22 cellular contexts compared by ENCODE assay signal in the genomic region with DNA sequence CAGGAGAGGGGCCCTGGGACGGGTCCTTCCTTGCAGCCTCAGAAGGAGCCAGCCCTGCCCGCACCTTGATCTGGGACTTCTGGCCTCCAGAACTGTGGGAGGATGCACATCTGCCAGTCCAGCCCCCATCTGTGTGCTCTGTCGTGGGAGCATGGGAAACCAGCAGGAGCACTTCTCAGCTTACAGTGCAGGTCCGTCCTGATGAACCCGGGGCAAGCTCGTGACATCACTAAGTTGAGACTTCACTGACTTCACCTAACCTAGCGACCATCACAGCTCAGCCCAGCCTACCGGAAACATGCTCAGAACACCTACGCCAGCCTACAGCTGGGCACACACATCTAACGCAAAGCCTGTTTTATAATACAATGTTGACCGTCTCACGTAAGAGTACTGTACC.
"Had no signal": no experiment of that assay in that cellular context is flagged by ENCODE, and none has a peak within 500 bp of the region (broad histone marks: within the 10 kb centered on the region; RNA-seq: fewer than 3 reads in every experiment).

No MANE protein-coding gene starts in this region.

- H3K36me3 Mint-ChIP-seq: activated naive CD8-positive, alpha-beta T cell treated with anti-CD3 and anti-CD28 coated beads for 36 hours had no signal

- H3K27me3 ChIP-seq: thyroid gland, upper lobe of right lung had no signal

- H3K27ac Mint-ChIP-seq: activated B cell treated with CpG ODN at 0.5 μM for 24 hours; activated CD4-positive, alpha-beta T cell treated with anti-CD3 and anti-CD28 coated beads for 36 hours; activated naive CD8-positive, alpha-beta T cell treated with anti-CD3 and anti-CD28 coated beads for 36 hours; activated T-helper 2 cell treated with anti-CD3 and anti-CD28 coated beads, Interferon-gamma antibody, Interleukin-2, Interleukin-4, amounts not matched to agents 10 μg/mL and 5 μg/mL and 100 μg/mL, durations not matched to agents 14 hours and 24 hours and 36 hours; progenitor cell of endocrine pancreas; stimulated activated naive CD8-positive, alpha-beta T cell treated with anti-CD3 and anti-CD28 coated beads, Interleukin-15, Interleukin-2, amounts not matched to agents 100 ng/mL and 50 ng/mL, for 24 hours had no signal

- H3K4me1 ChIP-seq: upper lobe of right lung had no signal

- DNase-seq: activated B cell treated with CpG ODN at 0.5 μM for 24 hours; activated CD4-positive, alpha-beta T cell treated with anti-CD3 and anti-CD28 coated beads for 36 hours; activated CD4-positive, alpha-beta T cell treated with anti-CD3 and anti-CD28 coated beads, Interleukin-2, amount 50 U/mL, for 4 hours; activated CD8-positive, alpha-beta memory T cell treated with anti-CD3 and anti-CD28 coated beads, Interleukin-2, amount 50 U/mL, for 48 hours; activated naive CD4-positive, alpha-beta T cell treated with Interleukin-2 at 50 U/mL for 16 hours; activated naive CD8-positive, alpha-beta T cell treated with anti-CD3 and anti-CD28 coated beads for 36 hours; activated T-cell treated with anti-CD3 and anti-CD28 coated beads, Interleukin-2, amount 50 U/mL, for 4 hours; kidney; lower lobe of right lung; mesendoderm; mucosa of descending colon; stimulated activated CD4-positive, alpha-beta T cell treated with anti-CD3 and anti-CD28 coated beads, Interleukin-4, amount 100 ng/mL, for 4 hours; substantia nigra; T-helper 9 cell; upper lobe of right lung had no signal

- H3K36me3 ChIP-seq: lower lobe of right lung, thyroid gland, upper lobe of right lung had no signal

- H3K27me3 Mint-ChIP-seq: activated CD4-positive, alpha-beta T cell treated with anti-CD3 and anti-CD28 coated beads for 36 hours; activated naive CD8-positive, alpha-beta T cell treated with anti-CD3 and anti-CD28 coated beads for 36 hours; stimulated activated naive CD8-positive, alpha-beta T cell treated with anti-CD3 and anti-CD28 coated beads, Interleukin-15, Interleukin-2, amounts not matched to agents 100 ng/mL and 50 ng/mL, for 24 hours had no signal

- H3K9me3 Mint-ChIP-seq: activated B cell treated with CpG ODN at 0.5 μM for 24 hours; activated naive CD8-positive, alpha-beta T cell treated with anti-CD3 and anti-CD28 coated beads for 36 hours; activated T-cell treated with anti-CD3 and anti-CD28 coated beads, Interleukin-2, amount 50 U/mL, for 4 hours; activated T-helper 2 cell treated with anti-CD3 and anti-CD28 coated beads, Interferon-gamma antibody, Interleukin-2, Interleukin-4, amounts not matched to agents 10 μg/mL and 5 μg/mL and 100 μg/mL, durations not matched to agents 14 hours and 24 hours and 36 hours; stimulated activated naive CD8-positive, alpha-beta T cell treated with anti-CD3 and anti-CD28 coated beads, Interleukin-15, Interleukin-2, amounts not matched to agents 100 ng/mL and 50 ng/mL, for 24 hours had no signal

- H3K4me3 Mint-ChIP-seq: activated B cell treated with CpG ODN at 0.5 μM for 24 hours; activated CD4-positive, alpha-beta T cell treated with anti-CD3 and anti-CD28 coated beads for 36 hours; activated naive CD8-positive, alpha-beta T cell treated with anti-CD3 and anti-CD28 coated beads for 36 hours; activated T-cell treated with anti-CD3 and anti-CD28 coated beads, Interleukin-2, amount 50 U/mL, for 4 hours; neural crest cell; stimulated activated naive CD8-positive, alpha-beta T cell treated with anti-CD3 and anti-CD28 coated beads, Interleukin-15, Interleukin-2, amounts not matched to agents 100 ng/mL and 50 ng/mL, for 24 hours had no signal

- H3K4me1 Mint-ChIP-seq: activated CD4-positive, alpha-beta T cell treated with anti-CD3 and anti-CD28 coated beads for 36 hours had no signal

- H3K9me3 ChIP-seq: lower lobe of right lung, mucosa of descending colon, thyroid gland, upper lobe of right lung had no signal

- H3K4me3 ChIP-seq: lower lobe of right lung, mucosa of descending colon, thyroid gland, upper lobe of right lung had no signal

- H3K27ac ChIP-seq: epithelial cell of prostate, lower lobe of right lung, upper lobe of right lung had no signal

- ATAC-seq: activated CD4-positive, alpha-beta T cell treated with anti-CD3 and anti-CD28 coated beads for 36 hours; activated T-cell treated with anti-CD3 and anti-CD28 coated beads, Interleukin-2, amount 50 U/mL, for 4 hours; left lobe of liver; lower lobe of right lung; mucosa of descending colon; upper lobe of right lung had no signal
